7 cellular contexts compared by ENCODE assay signal in the genomic region with DNA sequence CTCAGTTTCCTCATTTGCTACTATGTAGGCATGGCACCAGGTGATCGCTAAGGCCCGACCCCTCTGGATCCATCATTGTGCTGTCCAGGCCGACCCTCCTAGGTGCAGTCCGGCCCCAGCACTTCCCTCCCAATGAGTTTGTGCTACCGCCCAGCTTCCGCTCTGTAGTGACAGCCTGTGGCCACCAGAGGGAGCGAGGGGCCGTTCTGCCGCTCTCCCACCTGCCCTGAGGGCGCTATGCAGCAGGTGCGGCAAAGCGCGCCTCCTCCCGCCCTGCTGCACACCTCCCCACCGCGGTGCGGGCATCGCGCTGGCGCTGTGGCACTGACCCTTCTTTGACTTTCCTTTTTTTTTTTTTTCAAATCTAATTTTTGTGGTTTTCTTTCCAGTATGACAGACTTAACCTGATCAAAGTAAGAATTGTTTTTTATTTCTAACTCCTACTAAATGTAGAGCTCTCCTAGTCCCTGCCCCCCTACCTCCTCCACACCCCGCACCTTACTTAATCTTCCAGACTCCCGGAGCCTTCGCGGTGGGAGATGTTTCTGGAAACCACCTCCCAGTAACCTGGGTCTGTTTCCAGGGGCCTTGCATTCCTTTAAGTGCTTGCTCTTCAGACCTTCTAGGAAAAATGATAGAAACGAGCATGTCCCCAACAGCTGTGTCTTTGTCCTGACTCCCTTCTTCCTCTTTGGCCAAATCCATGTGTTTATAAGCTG.
DNase-seq lines count a peak whose midpoint lies in the region; ATAC-seq and TF ChIP-seq lines count a peak whose summit lies in the region.

No MANE protein-coding gene starts in this region.

- peak; percentile 77 for DNase-seq in NCI-H2029 (lab: John Stamatoyannopoulos, UW)
- peak; percentile 75 for DNase-seq in activated CD4-positive, CD25-positive, alpha-beta regulatory T cell treated with anti-CD3 and anti-CD28 coated beads, Interleukin-2, amount 50 U/mL, for 72 hours
- DNase-seq in cerebellum (ENCODE audit: low spot score), result peak; percentile 89
- DNase-seq in right lobe of liver, result peak; percentile 73 to 81 (median 75)
- peak; percentile 33 for DNase-seq in stimulated activated CD8-positive, alpha-beta memory T cell treated with anti-CD3 and anti-CD28 coated beads, Interleukin-15, amount 100 ng/mL, for 24 hours (ENCODE audit: low read depth)

- ATAC-seq in GM18505 (IDR thresholded peaks at IDR 0.05; ENCODE audit: unreplicated experiment) (peak; percentile 57), HG02759 (IDR thresholded peaks at IDR 0.05; ENCODE audit: unreplicated experiment) (peak; percentile 89), right lobe of liver (peak; percentile 92 to 94 (median 94))

- TF ChIP-seq POLR2A in GM18505 (IDR thresholded peaks at IDR 0.05; ENCODE audit: borderline replicate concordance, extremely low read depth, insufficient read depth, insufficient read length) (no peak), right lobe of liver (IDR thresholded peaks at IDR 0.05) (no peak)

- 5% methylated on average over 18 of the region's 25 CpGs for WGBS in right lobe of liver (ENCODE audit: insufficient coverage, low coverage, low lambda C conversion rate, missing lambda C conversion rate)

- intact Hi-C loops in right lobe of liver (cut with DNase I), result loop anchor here in 1 of 2 donors (5.0 kb wide), 1 partner anchor 127 kb away; no protein-coding TSS in a partner anchor

- H3K4me1 ChIP-seq in right lobe of liver, result no peaks in the 10 kb centered on the region

- no peak overlapping the region for H3K4me3 ChIP-seq in right lobe of liver

- peak; percentile 84 to 95 (median 92) for TF ChIP-seq CTCF in right lobe of liver (IDR thresholded peaks at IDR 0.05)

- no peak overlapping the region for H3K27ac ChIP-seq in right lobe of liver

- no peaks in the 10 kb centered on the region for H3K27me3 ChIP-seq in right lobe of liver

- no peaks in the 10 kb centered on the region for H3K9me3 ChIP-seq in right lobe of liver

- no peaks in the 10 kb centered on the region for H3K36me3 ChIP-seq in right lobe of liver

Comparison
In these comparisons a context has a peak if more than half of its experiments do, and no peak if none do; other contexts are left out.
1. DNase-seq: peak in every context shown above with its lines; median percentile 89 in cerebellum; 77 in NCI-H2029; 75 in activated CD4-positive, CD25-positive, alpha-beta regulatory T cell treated with anti-CD3 and anti-CD28 coated beads, Interleukin-2, amount 50 U/mL, for 72 hours; 75 in right lobe of liver; 33 in stimulated activated CD8-positive, alpha-beta memory T cell treated with anti-CD3 and anti-CD28 coated beads, Interleukin-15, amount 100 ng/mL, for 24 hours.